ENCODE assay signal across 8 cellular contexts in genomic region chr5:113612060-113612496, GRCh38.
DNase-seq lines count a peak whose midpoint lies in the region; ATAC-seq and TF ChIP-seq lines count a peak whose summit lies in the region.

No MANE protein-coding gene starts in this region.

- H4K20me1 ChIP-seq in GM23248 (ENCODE audit: insufficient read depth), result no peaks in the 10 kb centered on the region

- H3K27me3 ChIP-seq in GM23248 (replicated peaks; ENCODE audit: insufficient read depth) (peaks cover 20% of the 10 kb centered on the region; the same call in 1 of the 2 replicates), heart left ventricle (no peaks in the 10 kb centered on the region), spleen (replicated peaks in 1 of 7) (peaks cover 0 to 9% (median 0%) of the 10 kb centered on the region in 7 donors)

- H3K4me1 ChIP-seq in GM23248 (ENCODE audit: insufficient read depth) (0 out of 2 replicates have a peak, but pooled peaks cover 4% of the 10 kb centered on the region), heart left ventricle (peaks cover 0 to 6% (median 0%) of the 10 kb centered on the region in 12 donors), spleen (peaks cover 3 to 18% (median 6%) of the 10 kb centered on the region in 6 donors)

- H3K79me2 ChIP-seq in GM23248 (ENCODE audit: insufficient read depth), result no peaks in the 10 kb centered on the region

- 1 to 6% methylated on average over 4 of the region's 4 CpGs for WGBS in GM23248 (ENCODE audit: low coverage in 1 of 2, low lambda C conversion rate in 2 of 2, missing lambda C conversion rate in 2 of 2), 2 experiments
- WGBS in heart left ventricle, 4 donors, result 1 to 3% (median 1%) methylated on average over 4 of the region's 4 CpGs
- WGBS in spleen, 5 donors, result 1 to 4% (median 2%) methylated on average over 4 of the region's 4 CpGs

- H3K4me2 ChIP-seq in GM23248 (ENCODE audit: unreplicated experiment), result no peak overlapping the region

- H3K27ac ChIP-seq in GM23248 (no peak overlapping the region), VCaP (no peak overlapping the region), heart left ventricle (no peak overlapping the region), spleen (no peak overlapping the region)

- TF ChIP-seq POLR2A in heart left ventricle (IDR thresholded peaks at IDR 0.05) (no peak), spleen (IDR thresholded peaks at IDR 0.05) (no peak)

- intact Hi-C loops in heart left ventricle (cut with DNase I) (loop anchor here in 9 of 10 donors (2.0 to 10.0 kb wide), 8 partner anchors 833 to 1633 kb away; no protein-coding TSS in a partner anchor), spleen (cut with DNase I; ENCODE audit: low total_unique reads) (loop anchor here (5.0 kb wide), 1 partner anchor 840 kb away; no protein-coding TSS in a partner anchor)

- no peaks in the 10 kb centered on the region for H3K9me2 ChIP-seq in GM23248 (ENCODE audit: insufficient read depth)

- no peak overlapping the region for H3K9ac ChIP-seq in GM23248

- ATAC-seq in activated CD4-positive, CD25-positive, alpha-beta regulatory T cell treated with anti-CD3 and anti-CD28 coated beads, Interleukin-2, amount 50 U/mL, for 24 hours, result peak; percentile 41 to 48
- peak in 1 of 4 donors; percentile 38 for ATAC-seq in heart left ventricle

- no peaks in the 10 kb centered on the region for H3K36me3 ChIP-seq in GM23248 (ENCODE audit: low read depth)
- no peaks in the 10 kb centered on the region for H3K36me3 ChIP-seq in heart left ventricle
- no peaks in the 10 kb centered on the region for H3K36me3 ChIP-seq in spleen

- no peaks in the 10 kb centered on the region for H3K9me3 ChIP-seq in GM23248 (ENCODE audit: low read depth)
- no peaks in the 10 kb centered on the region for H3K9me3 ChIP-seq in heart left ventricle
- H3K9me3 ChIP-seq in spleen, result no peaks in the 10 kb centered on the region

- in situ Hi-C loops in GM23248 (cut with MboI), result no loop called here

- H2AFZ ChIP-seq in GM23248, result no peak overlapping the region

- TF ChIP-seq CTCF in LNCAP (IDR thresholded peaks at IDR 0.05) (peak; percentile 70), VCaP (conservative IDR thresholded peaks at IDR 0.05) (peak; percentile 71), heart left ventricle (IDR thresholded peaks at IDR 0.05) (peak; percentile 52 to 70 (median 66)), spleen (IDR thresholded peaks at IDR 0.05 in 8 of 11, conservative IDR thresholded peaks at IDR 0.05 in 3 of 11) (peak; percentile 18 to 76 (median 62))

- no peak overlapping the region for H3K4me3 ChIP-seq in GM23248
- H3K4me3 ChIP-seq in heart left ventricle, result no peak overlapping the region
- no peak overlapping the region for H3K4me3 ChIP-seq in spleen

- H3F3A ChIP-seq in GM23248 (ENCODE audit: insufficient read depth), result no peaks in the 10 kb centered on the region

- DNase-seq in activated CD4-positive, CD25-positive, alpha-beta regulatory T cell treated with anti-CD3 and anti-CD28 coated beads, Interleukin-2, amount 50 U/mL, for 72 hours, result no peak
- DNase-seq in GM23248 (peak; percentile 59), heart left ventricle (no peak), spleen (no peak), anterior cingulate cortex (lab: John Stamatoyannopoulos, UW) (no peak)
